34 cellular contexts compared by ENCODE assay signal in genomic region chr1:3335754-3336640, GRCh38.
"Had no signal": no experiment of that assay in that cellular context is flagged by ENCODE, and none has a peak within 500 bp of the region (broad histone marks: within the 10 kb centered on the region; RNA-seq: fewer than 3 reads in every experiment).

No MANE protein-coding gene starts in this region.

- H3K27ac Mint-ChIP-seq: activated CD4-positive, alpha-beta memory T cell treated with anti-CD3 and anti-CD28 coated beads for 36 hours; activated CD4-positive, alpha-beta T cell treated with anti-CD3 and anti-CD28 coated beads, Interleukin-2, amount 10 ng/mL, durations not matched to agents 24 days and 14 days; activated naive CD4-positive, alpha-beta T cell treated with anti-CD3 and anti-CD28 coated beads, Interleukin-2, amount 10 ng/mL, durations not matched to agents 7 days and 5 days; activated naive CD8-positive, alpha-beta T cell treated with anti-CD3 and anti-CD28 coated beads, Interleukin-2, amount 10 ng/mL, durations not matched to agents 7 days and 5 days; activated T-cell treated with anti-CD3 and anti-CD28 coated beads, Interleukin-2, amount 50 U/mL, for 24 hours; mesothelial cell of epicardium; naive thymus-derived CD4-positive, alpha-beta T cell; stimulated activated memory B cell treated with anti-CD40 and anti-IgM and Interleukin-4, amounts not matched to agents 10 μg/mL and 1 μg/mL and 100 μg/mL, for 72 hours; T-helper 1 cell treated with Interleukin-12 subunit alpha and Interleukin-12 subunit beta and Interleukin-4 antibody, amounts not matched to agents 30 μg/mL and 1 μg/mL, for 36 hours had no signal

- H3K4me1 ChIP-seq: breast epithelium, colonic mucosa, parathyroid adenoma, right atrium auricular region, transverse colon, uterus had no signal

- H3K27ac ChIP-seq: breast epithelium, colonic mucosa, parathyroid adenoma, right atrium auricular region, transverse colon, uterus had no signal

- H3K27me3 Mint-ChIP-seq: activated CD4-positive, alpha-beta memory T cell treated with anti-CD3 and anti-CD28 coated beads for 36 hours; activated CD4-positive, alpha-beta T cell treated with anti-CD3 and anti-CD28 coated beads, Interleukin-2, amount 10 ng/mL, durations not matched to agents 24 days and 14 days; activated naive CD8-positive, alpha-beta T cell treated with anti-CD3 and anti-CD28 coated beads, Interleukin-2, amount 10 ng/mL, durations not matched to agents 7 days and 5 days had no signal

- H3K4me2 ChIP-seq: smooth muscle cell had no signal

- H2AFZ ChIP-seq: parathyroid adenoma had no signal

- H3K4me3 Mint-ChIP-seq: activated CD4-positive, alpha-beta memory T cell treated with anti-CD3 and anti-CD28 coated beads for 36 hours; activated CD4-positive, alpha-beta T cell treated with anti-CD3 and anti-CD28 coated beads, Interleukin-2, amount 10 ng/mL, durations not matched to agents 24 days and 14 days; activated naive CD4-positive, alpha-beta T cell treated with anti-CD3 and anti-CD28 coated beads, Interleukin-2, amount 10 ng/mL, durations not matched to agents 7 days and 5 days; activated naive CD8-positive, alpha-beta T cell treated with anti-CD3 and anti-CD28 coated beads, Interleukin-2, amount 10 ng/mL, durations not matched to agents 7 days and 5 days; activated T-cell treated with anti-CD3 and anti-CD28 coated beads, Interleukin-2, amount 50 U/mL, for 24 hours; mesothelial cell of epicardium; naive thymus-derived CD4-positive, alpha-beta T cell; stimulated activated memory B cell treated with anti-CD40 and anti-IgM and Interleukin-4, amounts not matched to agents 10 μg/mL and 1 μg/mL and 100 μg/mL, for 72 hours; stimulated activated naive CD8-positive, alpha-beta T cell treated with anti-CD3 and anti-CD28 coated beads, Interleukin-15, amount 100 ng/mL, for 72 hours; T-helper 1 cell treated with Interleukin-12 subunit alpha and Interleukin-12 subunit beta and Interleukin-4 antibody, amounts not matched to agents 30 μg/mL and 1 μg/mL, for 36 hours had no signal

- DNase-seq: activated CD4-positive, alpha-beta memory T cell treated with anti-CD3 and anti-CD28 coated beads for 36 hours; activated CD4-positive, alpha-beta T cell treated with anti-CD3 and anti-CD28 coated beads, Interleukin-2, amount 10 ng/mL, durations not matched to agents 24 days and 14 days; activated CD4-positive, CD25-positive, alpha-beta regulatory T cell treated with anti-CD3 and anti-CD28 coated beads, Interleukin-2, amount 50 U/mL, for 72 hours; activated CD8-positive, alpha-beta memory T cell treated with anti-CD3 and anti-CD28 coated beads, Interleukin-2, amount 50 U/mL, for 48 hours; activated gamma-delta T cell; activated naive CD4-positive, alpha-beta T cell treated with anti-CD3 and anti-CD28 coated beads, Interleukin-2, amount 10 ng/mL, durations not matched to agents 7 days and 5 days; activated naive CD8-positive, alpha-beta T cell treated with anti-CD3 and anti-CD28 coated beads, Interleukin-2, amount 10 ng/mL, durations not matched to agents 7 days and 5 days; activated T-cell treated with anti-CD3 and anti-CD28 coated beads, Interleukin-2, amount 50 U/mL, for 24 hours; colonic mucosa; dorsolateral prefrontal cortex; effector memory CD4-positive, alpha-beta T cell; head of caudate nucleus; hippocampal formation; naive thymus-derived CD4-positive, alpha-beta T cell; occipital lobe; stimulated activated CD4-positive, alpha-beta T cell treated with anti-CD3 and anti-CD28 coated beads, Interleukin-1b, Interleukin-23, amount 100 ng/mL, for 48 hours; stimulated activated CD4-positive, alpha-beta T cell treated with anti-CD3 and anti-CD28 coated beads, Interleukin-4, amount 100 ng/mL, for 4 hours; stimulated activated CD8-positive, alpha-beta memory T cell treated with anti-CD3 and anti-CD28 coated beads, Interleukin-4, amount 100 ng/mL, for 48 hours; stimulated activated naive CD8-positive, alpha-beta T cell treated with anti-CD3 and anti-CD28 coated beads, Interleukin-15, amount 100 ng/mL, for 72 hours; substantia nigra; SW 1271; T-helper 9 cell; transverse colon; uterus had no signal

- H3K9ac ChIP-seq: parathyroid adenoma had no signal

- H3K36me3 Mint-ChIP-seq: activated CD4-positive, alpha-beta memory T cell treated with anti-CD3 and anti-CD28 coated beads for 36 hours; activated naive CD4-positive, alpha-beta T cell treated with anti-CD3 and anti-CD28 coated beads, Interleukin-2, amount 10 ng/mL, durations not matched to agents 7 days and 5 days; activated naive CD8-positive, alpha-beta T cell treated with anti-CD3 and anti-CD28 coated beads, Interleukin-2, amount 10 ng/mL, durations not matched to agents 7 days and 5 days; mesothelial cell of epicardium; naive thymus-derived CD4-positive, alpha-beta T cell; stimulated activated memory B cell treated with anti-CD40 and anti-IgM and Interleukin-4, amounts not matched to agents 10 μg/mL and 1 μg/mL and 100 μg/mL, for 72 hours had no signal

- H3K9me3 Mint-ChIP-seq: activated CD4-positive, alpha-beta memory T cell treated with anti-CD3 and anti-CD28 coated beads for 36 hours; activated CD4-positive, alpha-beta T cell treated with anti-CD3 and anti-CD28 coated beads, Interleukin-2, amount 10 ng/mL, durations not matched to agents 24 days and 14 days; activated naive CD8-positive, alpha-beta T cell treated with anti-CD3 and anti-CD28 coated beads, Interleukin-2, amount 10 ng/mL, durations not matched to agents 7 days and 5 days; activated T-cell treated with anti-CD3 and anti-CD28 coated beads, Interleukin-2, amount 50 U/mL, for 24 hours; neural crest cell; stimulated activated memory B cell treated with anti-CD40 and anti-IgM and Interleukin-4, amounts not matched to agents 10 μg/mL and 1 μg/mL and 100 μg/mL, for 72 hours; T-helper 1 cell treated with Interleukin-12 subunit alpha and Interleukin-12 subunit beta and Interleukin-4 antibody, amounts not matched to agents 30 μg/mL and 1 μg/mL, for 36 hours had no signal

- FAIRE-seq: keratinocyte, TTC549 had no signal

- H3K36me3 ChIP-seq: breast epithelium, colonic mucosa, right atrium auricular region, transverse colon, uterus had no signal

- H3K4me3 ChIP-seq: breast epithelium, colonic mucosa, dorsolateral prefrontal cortex, right atrium auricular region, smooth muscle cell, transverse colon, uterus had no signal

- H3K9me3 ChIP-seq: breast epithelium, colonic mucosa, right atrium auricular region, transverse colon, uterus had no signal

- H3K79me2 ChIP-seq: parathyroid adenoma had no signal

- H3K4me1 Mint-ChIP-seq: activated CD4-positive, alpha-beta T cell treated with anti-CD3 and anti-CD28 coated beads, Interleukin-2, amount 10 ng/mL, durations not matched to agents 24 days and 14 days; activated naive CD4-positive, alpha-beta T cell treated with anti-CD3 and anti-CD28 coated beads, Interleukin-2, amount 10 ng/mL, durations not matched to agents 7 days and 5 days; activated naive CD8-positive, alpha-beta T cell treated with anti-CD3 and anti-CD28 coated beads, Interleukin-2, amount 10 ng/mL, durations not matched to agents 7 days and 5 days; mesothelial cell of epicardium; naive thymus-derived CD4-positive, alpha-beta T cell; stimulated activated memory B cell treated with anti-CD40 and anti-IgM and Interleukin-4, amounts not matched to agents 10 μg/mL and 1 μg/mL and 100 μg/mL, for 72 hours; stimulated activated naive CD8-positive, alpha-beta T cell treated with anti-CD3 and anti-CD28 coated beads, Interleukin-15, amount 100 ng/mL, for 72 hours had no signal

- ATAC-seq: naive thymus-derived CD4-positive, alpha-beta T cell; stimulated activated memory B cell treated with anti-CD40 and anti-IgM and Interleukin-4, amounts not matched to agents 10 μg/mL and 1 μg/mL and 100 μg/mL, for 72 hours; stimulated activated naive CD8-positive, alpha-beta T cell treated with anti-CD3 and anti-CD28 coated beads, Interleukin-15, amount 100 ng/mL, for 72 hours had no signal

- H3K27me3 ChIP-seq: colonic mucosa, right atrium auricular region, transverse colon, uterus had no signal
